Comparison of ENCODE assay signal across 11 cellular contexts in the genomic region with DNA sequence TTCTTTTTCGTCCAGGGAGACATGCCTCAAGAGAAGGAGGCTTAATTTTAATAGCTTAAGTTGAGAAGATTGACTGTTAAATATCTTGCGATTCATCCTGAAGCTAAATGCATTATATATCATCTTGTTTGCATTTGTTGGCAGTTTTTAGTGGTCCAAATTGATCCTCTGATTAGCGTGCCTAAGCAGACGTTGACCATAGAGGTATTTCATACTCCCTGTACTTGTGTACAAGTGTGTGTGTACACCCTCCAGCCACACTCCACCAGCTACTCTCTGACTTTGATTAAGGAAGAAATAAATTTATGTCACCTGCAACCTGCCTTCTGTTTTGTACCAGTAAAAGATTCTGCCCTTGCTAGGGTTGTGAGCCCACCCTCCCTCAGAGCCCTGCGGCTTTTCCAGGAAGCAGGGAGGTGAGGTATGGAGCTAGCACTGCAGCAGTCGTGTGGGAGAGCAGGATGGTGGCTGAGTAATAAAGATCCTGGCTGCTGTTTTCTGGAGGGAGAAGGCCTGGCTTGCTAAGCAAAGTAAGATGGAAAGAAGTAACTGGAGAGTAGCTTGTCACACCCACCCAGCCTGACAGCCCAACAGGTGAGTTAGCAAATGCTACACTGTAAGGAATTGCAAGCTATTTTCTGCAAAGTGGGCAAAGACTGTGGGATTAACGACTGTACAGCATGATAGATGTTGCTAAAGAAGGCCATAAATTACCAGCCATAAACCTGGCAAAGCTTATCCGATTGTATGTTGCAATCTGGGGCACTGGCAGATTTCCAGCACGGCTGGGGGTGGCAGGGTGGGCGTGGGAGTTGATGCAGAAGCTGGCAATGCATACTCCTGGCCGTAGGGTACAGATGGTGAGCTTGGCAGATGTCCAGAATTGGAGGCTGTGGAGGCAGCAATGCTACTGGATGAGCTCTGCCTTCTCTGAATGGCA.
A peak's percentile ranks its signal among the peaks of the same experiment; 100 is the strongest.
DNase-seq lines count a peak whose midpoint lies in the region; ATAC-seq, FAIRE-seq and TF ChIP-seq lines count a peak whose summit lies in the region.
"Had no signal": no experiment of that assay in that cellular context is flagged by ENCODE, and none has a peak within 500 bp of the region (broad histone marks: within the 10 kb centered on the region; RNA-seq: fewer than 3 reads in every experiment).

No MANE protein-coding gene starts in this region.

- ATAC-seq in HG03565 (IDR thresholded peaks at IDR 0.05; ENCODE audit: unreplicated experiment) = no peak
- no peak for ATAC-seq in left lobe of liver

- no peak for TF ChIP-seq CTCF in D721Med (IDR thresholded peaks at IDR 0.05; ENCODE audit: insufficient read depth, missing control alignments)

- FAIRE-seq in D721Med (lab: Jason Lieb, UNC) = peak; percentile 72

- DNase-seq in D721Med (ENCODE audit: insufficient read length, low spot score) (no peak), NCI-H1417 (lab: John Stamatoyannopoulos, UW) (peak; percentile 76 to 95 (median 85)), NCI-H82 treated with DMSO at 0.1 percent for 48 hours (lab: John Stamatoyannopoulos, UW; ENCODE audit: unreplicated experiment) (peak; percentile 99), hippocampal formation (lab: John Stamatoyannopoulos, UW) (peak; percentile 5 to 15), amniotic stem cell (lab: John Stamatoyannopoulos, UW) (no peak), NCI-H774 (lab: John Stamatoyannopoulos, UW) (no peak), left lobe of liver (ENCODE audit: low spot score) (no peak)
- DNase-seq: activated CD4-positive, alpha-beta memory T cell treated with anti-CD3 and anti-CD28 coated beads for 36 hours; central memory CD4-positive, alpha-beta T cell; trophoblast cell had no signal

Comparison
In these comparisons a context has a peak if more than half of its experiments do, and no peak if none do; other contexts are left out.
1. DNase-seq: peak in NCI-H1417 (3 of 3), NCI-H82 treated with DMSO at 0.1 percent for 48 hours (single experiment) and hippocampal formation (2 of 2); none in D721Med (single experiment), amniotic stem cell (single experiment), NCI-H774 (single experiment) and left lobe of liver (single experiment).